ENCODE assay signal across 1 cellular context in genomic region chr4:124641715-124642380, GRCh38.
TF ChIP-seq lines count a peak whose summit lies in the region.

No MANE protein-coding gene starts in this region.

TF ChIP-seq in SK-N-SH, 30 proteins besides CTCF, POLR2A, EP300 and RAD21 (continued from another document):
- TF ChIP-seq IRF3 (IDR thresholded peaks at IDR 0.05; ENCODE audit: low read depth, low read length): no peak
- peak; percentile 52; the same call in 1 of the 2 replicates for TF ChIP-seq MAX (IDR thresholded peaks at IDR 0.05; ENCODE audit: low read depth)
- TF ChIP-seq GATA2 (CRISPR knock-in tag; IDR thresholded peaks at IDR 0.05): no peak
- no peak for TF ChIP-seq SIN3A (IDR thresholded peaks at IDR 0.05; ENCODE audit: borderline replicate concordance, low read depth, low read length)
- TF ChIP-seq, protein P1, sequence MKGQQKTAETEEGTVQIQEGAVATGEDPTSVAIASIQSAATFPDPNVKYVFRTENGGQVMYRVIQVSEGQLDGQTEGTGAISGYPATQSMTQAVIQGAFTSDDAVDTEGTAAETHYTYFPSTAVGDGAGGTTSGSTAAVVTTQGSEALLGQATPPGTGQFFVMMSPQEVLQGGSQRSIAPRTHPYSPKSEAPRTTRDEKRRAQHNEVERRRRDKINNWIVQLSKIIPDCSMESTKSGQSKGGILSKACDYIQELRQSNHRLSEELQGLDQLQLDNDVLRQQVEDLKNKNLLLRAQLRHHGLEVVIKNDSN (IDR thresholded peaks at IDR 0.05; ENCODE audit: borderline replicate concordance, low read depth): no peak
- TF ChIP-seq FOSL2 (IDR thresholded peaks at IDR 0.05; ENCODE audit: borderline replicate concordance, low read depth): peak; percentile 82
- TF ChIP-seq FOXM1 (IDR thresholded peaks at IDR 0.05; ENCODE audit: low read depth): peak; percentile 31; the same call in 1 of the 2 replicates
- TF ChIP-seq NRF1 (IDR thresholded peaks at IDR 0.05; ENCODE audit: low read depth, low read length): no peak
